In the genomic region with DNA sequence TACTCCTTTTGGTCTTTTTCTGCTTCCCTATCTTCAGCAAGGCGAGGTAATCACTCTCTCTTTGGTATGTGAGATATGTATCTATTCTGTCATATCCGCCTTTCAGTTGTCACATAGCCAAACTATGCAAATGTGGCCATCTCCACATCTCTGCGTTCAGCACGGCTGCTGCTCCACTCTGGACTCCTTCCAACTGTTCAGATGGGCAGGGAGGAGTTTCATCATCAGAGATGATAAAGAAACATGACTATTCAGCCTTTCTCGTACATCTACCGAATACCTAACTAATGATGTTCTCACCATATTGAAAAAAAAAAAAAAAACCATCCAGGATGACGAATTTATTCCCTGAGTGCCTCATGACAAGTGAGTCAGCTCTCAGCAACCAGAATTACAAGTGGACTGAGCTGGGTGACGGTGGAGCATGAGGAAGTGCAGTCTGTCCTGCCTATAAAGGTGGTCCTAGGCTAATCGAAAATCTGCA, we compare ENCODE assay signal across 11 cellular contexts.
DNase-seq lines count a peak whose midpoint lies in the region; ATAC-seq and FAIRE-seq lines count a peak whose summit lies in the region.
"Had no signal": no experiment of that assay in that cellular context is flagged by ENCODE, and none has a peak within 500 bp of the region (broad histone marks: within the 10 kb centered on the region; RNA-seq: fewer than 3 reads in every experiment).

No MANE protein-coding gene starts in this region.

- no peaks in the 10 kb centered on the region for H3K36me3 Mint-ChIP-seq in activated T-helper 17 cell treated with anti-CD3 and anti-CD28 coated beads, Interleukin-2, amount 50 U/mL, for 72 hours (ENCODE audit: low read depth)
- H3K36me3 Mint-ChIP-seq in natural killer cell treated with Interleukin-12 subunit alpha and Interleukin-12 subunit beta and Interleukin-15 and Interleukin-18, amount 100 ng/mL, for 72 hours: no peaks in the 10 kb centered on the region

- H3K4me1 Mint-ChIP-seq in activated T-helper 17 cell treated with anti-CD3 and anti-CD28 coated beads, Interleukin-2, amount 50 U/mL, for 72 hours: no peaks in the 10 kb centered on the region
- H3K4me1 Mint-ChIP-seq in natural killer cell treated with Interleukin-12 subunit alpha and Interleukin-12 subunit beta and Interleukin-15 and Interleukin-18, amount 100 ng/mL, for 72 hours (ENCODE audit: low read depth in 2 of 2): no peaks in the 10 kb centered on the region

- no peak overlapping the region for H3K27ac Mint-ChIP-seq in activated T-helper 17 cell treated with anti-CD3 and anti-CD28 coated beads, Interleukin-2, amount 50 U/mL, for 72 hours
- H3K27ac Mint-ChIP-seq in natural killer cell treated with Interleukin-12 subunit alpha and Interleukin-12 subunit beta and Interleukin-15 and Interleukin-18, amount 100 ng/mL, for 72 hours: no peak overlapping the region

- H3K4me3 Mint-ChIP-seq in activated T-helper 17 cell treated with anti-CD3 and anti-CD28 coated beads, Interleukin-2, amount 50 U/mL, for 72 hours: no peak overlapping the region
- no peak overlapping the region for H3K4me3 Mint-ChIP-seq in natural killer cell treated with Interleukin-12 subunit alpha and Interleukin-12 subunit beta and Interleukin-15 and Interleukin-18, amount 100 ng/mL, for 72 hours

- DNase-seq in AG08395 (ENCODE audit: low spot score) (peak; percentile 94), HTR-8/SVneo (ENCODE audit: insufficient read length, low spot score) (peak; percentile 71), inferior parietal cortex (ENCODE audit: extremely low spot score) (peak; percentile 59)
- DNase-seq in natural killer cell treated with Interleukin-12 subunit alpha and Interleukin-12 subunit beta and Interleukin-15 and Interleukin-18, amount 100 ng/mL, for 72 hours (ENCODE audit: low spot score): no peak
- DNase-seq: activated effector memory CD4-positive, alpha-beta T cell treated with Interleukin-2 at 50 U/mL for 16 hours; DMS79 treated with DMSO at 0.1 percent for 48 hours; psoas muscle had no signal

- peak; percentile 76 for ATAC-seq in activated T-helper 17 cell treated with anti-CD3 and anti-CD28 coated beads, Interleukin-2, amount 50 U/mL, for 72 hours (replicated peaks)
- no peak for ATAC-seq in HG03460 (IDR thresholded peaks at IDR 0.05; ENCODE audit: unreplicated experiment)
- ATAC-seq in GM21529 (IDR thresholded peaks at IDR 0.05; ENCODE audit: unreplicated experiment): no peak
- no peak for ATAC-seq in HG02938 (IDR thresholded peaks at IDR 0.05; ENCODE audit: unreplicated experiment)
- ATAC-seq in natural killer cell treated with Interleukin-12 subunit alpha and Interleukin-12 subunit beta and Interleukin-15 and Interleukin-18, amount 100 ng/mL, for 72 hours: no peak
- ATAC-seq: psoas muscle had no signal

- H3K9me3 Mint-ChIP-seq in activated T-helper 17 cell treated with anti-CD3 and anti-CD28 coated beads, Interleukin-2, amount 50 U/mL, for 72 hours: no peaks in the 10 kb centered on the region
- peaks cover 12% of the 10 kb centered on the region for H3K9me3 Mint-ChIP-seq in natural killer cell treated with Interleukin-12 subunit alpha and Interleukin-12 subunit beta and Interleukin-15 and Interleukin-18, amount 100 ng/mL, for 72 hours

- H3K27me3 Mint-ChIP-seq in activated T-helper 17 cell treated with anti-CD3 and anti-CD28 coated beads, Interleukin-2, amount 50 U/mL, for 72 hours: no peaks in the 10 kb centered on the region
- H3K27me3 Mint-ChIP-seq in natural killer cell treated with Interleukin-12 subunit alpha and Interleukin-12 subunit beta and Interleukin-15 and Interleukin-18, amount 100 ng/mL, for 72 hours: no peaks in the 10 kb centered on the region

- FAIRE-seq in HTR-8/SVneo (lab: Jason Lieb, UNC): peak; percentile 90
